In the genomic region with DNA sequence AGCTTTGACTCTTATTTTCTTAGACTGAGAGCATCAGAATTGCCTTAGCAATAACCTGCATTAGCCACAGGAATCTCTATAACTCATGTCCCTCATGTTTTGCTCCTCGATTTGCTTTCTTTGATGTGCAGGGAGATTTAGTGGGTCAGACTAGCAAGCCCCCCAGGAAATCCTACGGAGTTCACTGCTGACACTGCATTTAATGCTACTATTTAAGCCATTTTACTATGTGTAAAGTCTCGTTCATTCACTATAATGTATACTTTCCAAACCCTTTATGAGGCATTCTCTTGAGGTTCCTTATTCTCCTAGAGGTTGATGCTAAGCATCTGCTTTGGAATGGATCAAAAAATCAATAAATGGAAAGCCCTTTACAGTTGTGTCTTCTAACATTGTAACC, we compare ENCODE assay signal across 9 cellular contexts. TPM values are rescaled to one million over a fixed set of nuclear protein-coding genes. Genes with fewer than 3 reads are reported as not detected.
"Had no signal": no experiment of that assay in that cellular context is flagged by ENCODE, and none has a peak within 500 bp of the region (broad histone marks: within the 10 kb centered on the region; RNA-seq: fewer than 3 reads in every experiment).

No MANE protein-coding gene starts in this region.

- FAIRE-seq: G401.6, GM12878, GM12891, GM12892, GM18507, GM19239 had no signal

- ATAC-seq: GM12878 had no signal

- DNase-seq: GDM1, GF-D8 had no signal

- H3K4me3 ChIP-seq: GM12878 had no signal

RNA-seq across cellular contexts. Expression of gene DYNC1I1, which starts 28.4 kb away (rescaled TPM):
- total RNA-seq: G401 had no signal
